8 cellular contexts compared by ENCODE assay signal in genomic region chr1:111202707-111203623, GRCh38. TPM values are rescaled to one million over a fixed set of nuclear protein-coding genes. Genes with fewer than 3 reads are reported as not detected.
DNase-seq lines count a peak whose midpoint lies in the region; ATAC-seq and TF ChIP-seq lines count a peak whose summit lies in the region.

No MANE protein-coding gene starts in this region.

- no peaks in the 10 kb centered on the region for H3K9me3 ChIP-seq in iPS-15b (ENCODE audit: control insufficient read depth, insufficient read depth, low read length)
- H3K9me3 ChIP-seq in testis: no peaks in the 10 kb centered on the region

- 78 to 80% methylated on average over 3 to 4 of the region's 4 CpGs for WGBS in testis, 2 donors

- no peaks in the 10 kb centered on the region for H3K9me3 Mint-ChIP-seq in activated CD4-positive, alpha-beta T cell treated with anti-CD3 and anti-CD28 coated beads, Interleukin-2, amount 10 ng/mL, durations not matched to agents 7 days and 5 days

- H3K27me3 Mint-ChIP-seq in activated CD4-positive, alpha-beta T cell treated with anti-CD3 and anti-CD28 coated beads, Interleukin-2, amount 10 ng/mL, durations not matched to agents 7 days and 5 days: no peaks in the 10 kb centered on the region

- ATAC-seq in HG03460 (IDR thresholded peaks at IDR 0.05; ENCODE audit: unreplicated experiment) (no peak), HG03432 (IDR thresholded peaks at IDR 0.05; ENCODE audit: unreplicated experiment) (no peak)

- no peak for TF ChIP-seq CTCF in testis (IDR thresholded peaks at IDR 0.05)

- TF ChIP-seq POLR2A in testis (IDR thresholded peaks at IDR 0.05): no peak

- H3K4me1 Mint-ChIP-seq in activated CD4-positive, alpha-beta T cell treated with anti-CD3 and anti-CD28 coated beads, Interleukin-2, amount 10 ng/mL, durations not matched to agents 7 days and 5 days: peaks cover 65% of the 10 kb centered on the region

- DNase-seq in activated CD4-positive, alpha-beta T cell treated with anti-CD3 and anti-CD28 coated beads, Interleukin-2, amount 10 ng/mL, durations not matched to agents 7 days and 5 days: no peak
- no peak for DNase-seq in activated CD4-positive, alpha-beta T cell treated with anti-CD3 and anti-CD28 coated beads, Interleukin-2, amount 50 U/mL, for 1 hour
- peak; percentile 43 for DNase-seq in SW480 (ENCODE audit: low spot score)
- no peak for DNase-seq in testis
- no peak for DNase-seq in NCI-H2227 (lab: John Stamatoyannopoulos, UW; ENCODE audit: unreplicated experiment)

- H3K36me3 Mint-ChIP-seq in activated CD4-positive, alpha-beta T cell treated with anti-CD3 and anti-CD28 coated beads, Interleukin-2, amount 10 ng/mL, durations not matched to agents 7 days and 5 days (ENCODE audit: low read depth): peaks cover 38% of the 10 kb centered on the region

- POLR2A ChIA-PET in activated CD4-positive, alpha-beta T cell treated with anti-CD3 and anti-CD28 coated beads, Interleukin-2, amount 10 ng/mL, durations not matched to agents 7 days and 5 days (lab: Charles Lee): interaction anchor here (0.9 to 1.5 kb wide), 3 partner anchors 11 to 13 kb away, joined by 3 to 5 read pairs (median 4); no protein-coding TSS in a partner anchor

- H3K4me1 ChIP-seq in iPS-15b (ENCODE audit: control insufficient read depth, insufficient read depth, low read length) (peaks cover 4% of the 10 kb centered on the region), testis (peaks cover 8% of the 10 kb centered on the region)

- no peak overlapping the region for H3K27ac ChIP-seq in testis

- CTCF ChIA-PET in activated CD4-positive, alpha-beta T cell treated with anti-CD3 and anti-CD28 coated beads, Interleukin-2, amount 10 ng/mL, durations not matched to agents 7 days and 5 days (lab: Charles Lee): interaction anchor here (0.6 to 1.5 kb wide), 5 partner anchors 12 to 621 kb away, joined by 3 to 5 read pairs (median 3); partner anchors contain the start of gene CHI3L2

- H3K9ac ChIP-seq in iPS-15b (ENCODE audit: low read depth, low read length): no peak overlapping the region

- H3K4me3 Mint-ChIP-seq in activated CD4-positive, alpha-beta T cell treated with anti-CD3 and anti-CD28 coated beads, Interleukin-2, amount 10 ng/mL, durations not matched to agents 7 days and 5 days: peak overlapping the region; percentile 100

- H3K27me3 ChIP-seq in iPS-15b (ENCODE audit: control insufficient read depth, insufficient read depth, low read length) (peaks cover 45% of the 10 kb centered on the region), testis (no peaks in the 10 kb centered on the region)

- H3K4me3 ChIP-seq in iPS-15b (ENCODE audit: low read depth, low read length): peak overlapping the region; percentile 35
- peak overlapping the region; percentile 67 to 83 for H3K4me3 ChIP-seq in testis

- H3K36me3 ChIP-seq in iPS-15b (ENCODE audit: control insufficient read depth, insufficient read depth, low read length) (no peaks in the 10 kb centered on the region), testis (ENCODE audit: low read depth, missing control alignments) (no peaks in the 10 kb centered on the region)

- intact Hi-C loops in testis (cut with DNase I; ENCODE audit: low total_unique reads): no loop called here

- peak overlapping the region; percentile 98 for H3K27ac Mint-ChIP-seq in activated CD4-positive, alpha-beta T cell treated with anti-CD3 and anti-CD28 coated beads, Interleukin-2, amount 10 ng/mL, durations not matched to agents 7 days and 5 days

RNA-seq across cellular contexts. Expression of gene DENND2D, which starts 2.5 kb away (rescaled TPM):
- 100 to 1,000 TPM; 329 to 349 TPM for total RNA-seq in activated CD4-positive, alpha-beta T cell treated with anti-CD3 and anti-CD28 coated beads, Interleukin-2, amount 10 ng/mL, durations not matched to agents 7 days and 5 days
- 10 to 100 TPM; 21.2 to 22.9 TPM for total RNA-seq in testis
- 38.8 TPM for polyA plus RNA-seq in testis (ENCODE audit: insufficient read depth, low read depth, low replicate concordance)

RNA-seq across cellular contexts. Expression of gene CHI3L2, which starts 24.5 kb away (rescaled TPM):
- 10 to 100 TPM; 48.2 to 56.0 TPM for total RNA-seq in activated CD4-positive, alpha-beta T cell treated with anti-CD3 and anti-CD28 coated beads, Interleukin-2, amount 10 ng/mL, durations not matched to agents 7 days and 5 days
- 1 to 10 TPM in 1 of 2 donors, under 1 TPM in 1; 0.55 to 5.0 TPM for total RNA-seq in testis
- 4.3 TPM for polyA plus RNA-seq in testis (ENCODE audit: insufficient read depth, low read depth, low replicate concordance)

Comparison
In these comparisons a context has a peak if more than half of its experiments do, and no peak if none do; other contexts are left out.
1. RNA of gene DENND2D, which starts 2.5 kb away (total RNA-seq): 329 to 349 TPM in activated CD4-positive, alpha-beta T cell treated with anti-CD3 and anti-CD28 coated beads, Interleukin-2, amount 10 ng/mL, durations not matched to agents 7 days and 5 days; 21.2 to 22.9 TPM in testis; every median in the first group is over 10 times any median in the second.
2. RNA of gene CHI3L2, which starts 24.5 kb away (total RNA-seq): 48.2 to 56.0 TPM in activated CD4-positive, alpha-beta T cell treated with anti-CD3 and anti-CD28 coated beads, Interleukin-2, amount 10 ng/mL, durations not matched to agents 7 days and 5 days; 0.55 to 5.0 TPM in testis; every median in the first group is over 4 times any median in the second.